ENCODE assay signal across 15 cellular contexts in genomic region chr16:71425746-71426068, GRCh38. TPM values are rescaled to one million over a fixed set of nuclear protein-coding genes. Genes with fewer than 3 reads are reported as not detected.
DNase-seq lines count a peak whose midpoint lies in the region; TF ChIP-seq lines count a peak whose summit lies in the region.
"Had no signal": no experiment of that assay in that cellular context is flagged by ENCODE, and none has a peak within 500 bp of the region (broad histone marks: within the 10 kb centered on the region; RNA-seq: fewer than 3 reads in every experiment).

No MANE protein-coding gene starts in this region.

- H2BK5ac ChIP-seq in trophoblast cell (ENCODE audit: low read depth, low read length, poor library complexity), result no peak overlapping the region

- peak overlapping the region; percentile 84 for H3K4me2 ChIP-seq in trophoblast cell (ENCODE audit: low read length)

- peaks cover 27% of the 10 kb centered on the region for H3K27me3 Mint-ChIP-seq in glutamatergic neuron (ENCODE audit: unreplicated experiment)

- H4K8ac ChIP-seq in trophoblast cell (ENCODE audit: low read depth, low read length), result no peak overlapping the region

- H3K36me3 Mint-ChIP-seq in glutamatergic neuron (ENCODE audit: unreplicated experiment), result no peaks in the 10 kb centered on the region
- H3K36me3 Mint-ChIP-seq: T-cell had no signal

- H3K14ac ChIP-seq in trophoblast cell (ENCODE audit: low read length), result no peak overlapping the region

- no peaks in the 10 kb centered on the region for H3K79me1 ChIP-seq in trophoblast cell (ENCODE audit: low read length)

- peaks cover 2% of the 10 kb centered on the region for H3K4me1 Mint-ChIP-seq in glutamatergic neuron (ENCODE audit: low read depth, unreplicated experiment)
- H3K4me1 Mint-ChIP-seq: activated CD4-positive, alpha-beta T cell treated with anti-CD3 and anti-CD28 coated beads, Interleukin-2, amount 10 ng/mL, durations not matched to agents 7 days and 5 days had no signal

- H3K4me3 Mint-ChIP-seq in glutamatergic neuron (ENCODE audit: unreplicated experiment), result peak overlapping the region; percentile 81
- H3K4me3 Mint-ChIP-seq: activated CD4-positive, alpha-beta T cell treated with anti-CD3 and anti-CD28 coated beads, Interleukin-2, amount 10 ng/mL, durations not matched to agents 7 days and 5 days had no signal

- no peak overlapping the region for H2BK120ac ChIP-seq in trophoblast cell (ENCODE audit: insufficient read depth, low read length, poor library complexity)

- TF ChIP-seq CTCF in glutamatergic neuron (IDR thresholded peaks at IDR 0.05; ENCODE audit: partially characterized antibody, unreplicated experiment) (no peak), stomach (IDR thresholded peaks at IDR 0.05) (no peak)

- no peak overlapping the region for H3K27ac Mint-ChIP-seq in glutamatergic neuron (ENCODE audit: unreplicated experiment)
- H3K27ac Mint-ChIP-seq: activated CD4-positive, alpha-beta T cell treated with anti-CD3 and anti-CD28 coated beads, Interleukin-2, amount 10 ng/mL, durations not matched to agents 7 days and 5 days; activated T-helper 2 cell treated with anti-CD3 and anti-CD28 coated beads, Interferon-gamma antibody, Interleukin-2, Interleukin-4, amounts not matched to agents 10 μg/mL and 5 μg/mL and 100 μg/mL, durations not matched to agents 14 hours and 24 hours and 36 hours; T-cell had no signal

- H3K4me1 ChIP-seq in HAP-1 (no peaks in the 10 kb centered on the region), adipocyte (ENCODE audit: control insufficient read depth, insufficient read depth, low read length) (no peaks in the 10 kb centered on the region), trophoblast cell (ENCODE audit: control insufficient read depth in 1 of 2, insufficient read depth in 2 of 2, low read length in 2 of 2) (peaks cover 4 to 8% of the 10 kb centered on the region in 2 experiments), stomach (peaks cover 0 to 7% (median 0%) of the 10 kb centered on the region in 4 donors)

- TF ChIP-seq EP300 in stomach (IDR thresholded peaks at IDR 0.05), result no peak

- WGBS in trophoblast cell (ENCODE audit: extremely low coverage, insufficient coverage, insufficient read length), result no CpG with 5 or more reads among the region's 18 CpGs
- WGBS in stomach, 5 donors, result 5 to 12% (median 9%) methylated on average over 16 to 18 of the region's 18 CpGs

- H3K9me3 ChIP-seq in HAP-1 (no peaks in the 10 kb centered on the region), adipocyte (ENCODE audit: control insufficient read depth, low read length) (peaks cover 7% of the 10 kb centered on the region), trophoblast cell (ENCODE audit: insufficient read depth, low read depth, low read length) (peaks cover 2% of the 10 kb centered on the region), stomach (peaks cover 0 to 6% (median 0%) of the 10 kb centered on the region in 4 donors)
- H3K9me3 ChIP-seq: thoracic aorta had no signal

- no peak for DNase-seq in HAP-1 (ENCODE audit: low spot score in 2 of 2)
- no peak for DNase-seq in adipocyte (ENCODE audit: low read depth)
- DNase-seq in glutamatergic neuron, result no peak
- no peak for DNase-seq in trophoblast cell
- DNase-seq in stomach, result no peak
- DNase-seq in mesenteric fat pad (ENCODE audit: low spot score), result no peak
- DNase-seq in NCI-H1105 treated with DMSO at 0.1 percent for 48 hours (lab: John Stamatoyannopoulos, UW), result no peak
- DNase-seq in NCI-H2227 (lab: John Stamatoyannopoulos, UW; ENCODE audit: unreplicated experiment), result no peak
- DNase-seq: activated CD4-positive, alpha-beta T cell treated with anti-CD3 and anti-CD28 coated beads, Interleukin-2, amount 10 ng/mL, durations not matched to agents 7 days and 5 days; caudate nucleus had no signal

- in situ Hi-C loops in HAP-1 (cut with MboI; ENCODE audit: low sequenced_read_pairs), result no loop called here

- no peaks in the 10 kb centered on the region for H3K79me2 ChIP-seq in trophoblast cell (ENCODE audit: control insufficient read depth, insufficient read depth, low read length, poor library complexity)

- no peak overlapping the region for H3K18ac ChIP-seq in trophoblast cell (ENCODE audit: low read length)

- no peak overlapping the region for H4K91ac ChIP-seq in trophoblast cell (ENCODE audit: low read depth, low read length)

- H3K4me3 ChIP-seq in HAP-1 (peak overlapping the region; percentile 36), adipocyte (ENCODE audit: low read length) (peak overlapping the region; percentile 64), trophoblast cell (ENCODE audit: low read depth, low read length) (peak overlapping the region; percentile 64), stomach (peak overlapping the region in 1 of 4 donors; percentile 14)
- H3K4me3 ChIP-seq: thoracic aorta had no signal

- H3K23ac ChIP-seq in trophoblast cell (ENCODE audit: low read length), result no peak overlapping the region

- H3K9ac ChIP-seq in adipocyte (ENCODE audit: low read length), result no peak overlapping the region
- no peak overlapping the region for H3K9ac ChIP-seq in trophoblast cell (ENCODE audit: low read length)

- intact Hi-C loops in stomach (cut with DNase I; ENCODE audit: low total_unique reads), result no loop called here

- no peak overlapping the region for H2AK5ac ChIP-seq in trophoblast cell (ENCODE audit: low read length)

- peaks cover 16% of the 10 kb centered on the region for H3K9me3 Mint-ChIP-seq in glutamatergic neuron (ENCODE audit: unreplicated experiment)
- H3K9me3 Mint-ChIP-seq: activated CD4-positive, alpha-beta T cell treated with anti-CD3 and anti-CD28 coated beads, Interleukin-2, amount 10 ng/mL, durations not matched to agents 7 days and 5 days; activated T-helper 2 cell treated with anti-CD3 and anti-CD28 coated beads, Interferon-gamma antibody, Interleukin-2, Interleukin-4, amounts not matched to agents 10 μg/mL and 5 μg/mL and 100 μg/mL, durations not matched to agents 14 hours and 24 hours and 36 hours; T-cell had no signal

- peak overlapping the region; percentile 11 for H2AFZ ChIP-seq in trophoblast cell (ENCODE audit: insufficient read depth, low read length, poor library complexity)

- H3K36me3 ChIP-seq in HAP-1 (replicated peaks) (no peaks in the 10 kb centered on the region), adipocyte (ENCODE audit: control insufficient read depth, insufficient read depth, low read length, severe bottlenecking) (no peaks in the 10 kb centered on the region), trophoblast cell (ENCODE audit: control insufficient read depth in 1 of 2, insufficient read depth in 2 of 2, low read length in 2 of 2) (no peaks in the 10 kb centered on the region), stomach (no peaks in the 10 kb centered on the region)
- H3K36me3 ChIP-seq: thoracic aorta had no signal

- H3K27me3 ChIP-seq in HAP-1 (ENCODE audit: low read depth) (peaks cover 12% of the 10 kb centered on the region), adipocyte (replicated peaks; ENCODE audit: control insufficient read depth, insufficient read depth, low read length) (peaks cover 19% of the 10 kb centered on the region), trophoblast cell (ENCODE audit: insufficient read depth, low read length) (peaks cover 2% of the 10 kb centered on the region), stomach (peaks cover 6 to 53% (median 26%) of the 10 kb centered on the region in 3 donors)

- no peak overlapping the region for H4K12ac ChIP-seq in trophoblast cell (ENCODE audit: low read depth, low read length)

- TF ChIP-seq POLR2A in stomach (IDR thresholded peaks at IDR 0.05), result no peak

- no peak overlapping the region for H2BK12ac ChIP-seq in trophoblast cell (ENCODE audit: low read length)

- no peak overlapping the region for H3K4ac ChIP-seq in trophoblast cell (ENCODE audit: low read depth, low read length)

- H3K27ac ChIP-seq in trophoblast cell (ENCODE audit: low read depth, low read length), result no peak overlapping the region
- no peak overlapping the region for H3K27ac ChIP-seq in stomach
- H3K27ac ChIP-seq: thoracic aorta had no signal

RNA-seq across cellular contexts. Expression of gene TLE7, which starts 16.1 kb away (rescaled TPM):
- not detected for total RNA-seq in glutamatergic neuron (ENCODE audit: unreplicated experiment)
- not detected in 2 replicates for polyA plus RNA-seq in trophoblast cell (2013)
- not detected for total RNA-seq in stomach
- polyA plus RNA-seq in stomach, result not detected
- total RNA-seq in mesenteric fat pad, result not detected
- total RNA-seq: activated CD4-positive, alpha-beta T cell treated with anti-CD3 and anti-CD28 coated beads, Interleukin-2, amount 10 ng/mL, durations not matched to agents 7 days and 5 days; activated T-helper 2 cell treated with anti-CD3 and anti-CD28 coated beads, Interferon-gamma antibody, Interleukin-2, Interleukin-4, amounts not matched to agents 10 μg/mL and 5 μg/mL and 100 μg/mL, durations not matched to agents 14 hours and 24 hours and 36 hours; CD8-positive, alpha-beta memory T cell; skeletal muscle tissue; T-cell; thoracic aorta had no signal
- polyA plus RNA-seq: CD8-positive, alpha-beta memory T cell had no signal

RNA-seq across cellular contexts. Expression of gene ZNF23, which starts 36.3 kb away (rescaled TPM):
- total RNA-seq in glutamatergic neuron (ENCODE audit: unreplicated experiment), result 17.3 TPM
- polyA plus RNA-seq in trophoblast cell (2013), result 4.1 and 4.3 TPM in 2 replicates
- total RNA-seq in stomach, result 10 to 100 TPM in 1 of 5 donors, 1 to 10 TPM in 4; 1.2 to 52.6 (median 3.6) TPM
- polyA plus RNA-seq in stomach, result 1 to 10 TPM; 5.3 to 8.6 (median 5.7) TPM
- total RNA-seq in mesenteric fat pad, result 10.9 TPM
